8 cellular contexts compared by ENCODE assay signal in the genomic region with DNA sequence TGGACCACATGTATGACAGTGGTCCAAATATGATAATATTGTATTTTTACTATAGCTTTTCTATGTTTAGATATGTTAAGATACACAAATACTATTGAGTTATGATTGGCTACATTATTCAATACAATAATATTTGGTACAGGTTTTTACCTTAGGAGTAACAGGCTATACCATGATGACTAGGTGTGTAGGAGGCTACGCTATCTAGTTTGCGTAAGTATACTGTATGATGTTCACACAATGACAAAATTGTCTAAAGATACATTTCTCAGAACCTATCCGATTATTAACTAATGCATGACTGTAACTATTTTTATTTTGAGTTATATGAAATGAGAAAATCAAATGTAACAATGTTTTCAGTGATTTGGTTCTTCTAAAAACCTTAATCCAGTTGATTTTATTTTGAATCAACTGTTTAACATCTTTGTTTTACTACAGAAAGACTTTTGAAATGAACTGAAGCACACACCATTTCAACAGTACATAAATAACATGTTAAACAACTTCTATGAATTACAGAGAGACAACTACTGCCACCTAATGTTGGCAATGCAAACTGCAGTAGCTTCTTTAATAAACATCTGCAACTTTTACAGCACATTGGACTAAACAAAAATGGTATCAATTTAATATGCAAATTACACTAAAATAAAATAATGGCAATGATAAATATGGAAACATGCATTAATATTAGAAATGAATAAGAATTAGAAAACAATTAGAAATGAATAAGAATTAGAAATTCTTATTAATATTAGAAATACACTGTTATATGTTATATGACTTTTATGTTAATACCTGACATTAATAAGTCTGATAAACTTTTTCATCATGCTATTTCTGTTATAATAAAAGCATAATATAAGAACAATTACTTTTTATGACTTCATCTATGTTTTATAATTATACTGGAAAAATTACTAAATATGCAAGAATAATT.
DNase-seq lines count a peak whose midpoint lies in the region; ATAC-seq, FAIRE-seq and TF ChIP-seq lines count a peak whose summit lies in the region.

No MANE protein-coding gene starts in this region.

- FAIRE-seq in urothelium cell line (lab: Jason Lieb, UNC): no peak

- intact Hi-C loops in CD4-positive, alpha-beta T cell (cut with DNase I, micrococcal nuclease): loop anchor here (1.0 to 5.0 kb wide), 8 partner anchors 58 to 1086 kb away; no protein-coding TSS in a partner anchor

- H3K36me3 Mint-ChIP-seq in CD4-positive, alpha-beta T cell (ENCODE audit: low read depth): no peaks in the 10 kb centered on the region
- H3K36me3 Mint-ChIP-seq in activated naive CD8-positive, alpha-beta T cell treated with anti-CD3 and anti-CD28 coated beads, Interleukin-2, amount 50 U/mL, for 24 hours (ENCODE audit: low read depth): no peaks in the 10 kb centered on the region
- H3K36me3 Mint-ChIP-seq in immature natural killer cell: no peaks in the 10 kb centered on the region

- in situ Hi-C loops in GM13976 (cut with MboI; ENCODE audit: low sequenced_read_pairs, unreplicated experiment): no loop called here

- POLR2A ChIA-PET in CD4-positive, alpha-beta T cell (lab: Charles Lee): interaction anchor here (0.6 to 0.9 kb wide), 2 partner anchors 12 to 53 kb away, joined by 3 read pairs; no protein-coding TSS in a partner anchor

- no peaks in the 10 kb centered on the region for H3K27me3 Mint-ChIP-seq in CD4-positive, alpha-beta T cell
- H3K27me3 Mint-ChIP-seq in activated naive CD8-positive, alpha-beta T cell treated with anti-CD3 and anti-CD28 coated beads, Interleukin-2, amount 50 U/mL, for 24 hours: no peaks in the 10 kb centered on the region
- H3K27me3 Mint-ChIP-seq in immature natural killer cell (ENCODE audit: low read depth in 3 of 3): peaks cover 0 to 2% (median 0%) of the 10 kb centered on the region in 3 donors

- H3K27me3 ChIP-seq in CD4-positive, alpha-beta T cell (ENCODE audit: control insufficient read depth, insufficient read depth, low read length): no peaks in the 10 kb centered on the region

- H3K4me3 Mint-ChIP-seq in CD4-positive, alpha-beta T cell: no peak overlapping the region
- H3K4me3 Mint-ChIP-seq in activated naive CD8-positive, alpha-beta T cell treated with anti-CD3 and anti-CD28 coated beads, Interleukin-2, amount 50 U/mL, for 24 hours: no peak overlapping the region
- H3K4me3 Mint-ChIP-seq in immature natural killer cell: no peak overlapping the region

- ATAC-seq in CD4-positive, alpha-beta T cell (ENCODE audit: poor library complexity): peak; percentile 48
- peak; percentile 72 for ATAC-seq in HG03175 (IDR thresholded peaks at IDR 0.05; ENCODE audit: unreplicated experiment)
- no peak for ATAC-seq in activated naive CD8-positive, alpha-beta T cell treated with anti-CD3 and anti-CD28 coated beads, Interleukin-2, amount 50 U/mL, for 24 hours

- no peaks in the 10 kb centered on the region for H3K9me3 Mint-ChIP-seq in CD4-positive, alpha-beta T cell
- H3K9me3 Mint-ChIP-seq in activated naive CD8-positive, alpha-beta T cell treated with anti-CD3 and anti-CD28 coated beads, Interleukin-2, amount 50 U/mL, for 24 hours: no peaks in the 10 kb centered on the region
- H3K9me3 Mint-ChIP-seq in immature natural killer cell: no peaks in the 10 kb centered on the region

- H3K4me1 Mint-ChIP-seq in CD4-positive, alpha-beta T cell (ENCODE audit: low read depth): no peaks in the 10 kb centered on the region
- H3K4me1 Mint-ChIP-seq in activated naive CD8-positive, alpha-beta T cell treated with anti-CD3 and anti-CD28 coated beads, Interleukin-2, amount 50 U/mL, for 24 hours: no peaks in the 10 kb centered on the region
- no peaks in the 10 kb centered on the region for H3K4me1 Mint-ChIP-seq in immature natural killer cell

- CTCF ChIA-PET in CD4-positive, alpha-beta T cell (lab: Charles Lee): interaction anchor here (0.6 to 1.5 kb wide), 5 partner anchors 8 to 1078 kb away, joined by 3 to 5 read pairs (median 3); no protein-coding TSS in a partner anchor

- peak in 8 of 10 experiments; percentile 7 to 32 (median 23) for DNase-seq in CD4-positive, alpha-beta T cell
- DNase-seq in GM13976 (ENCODE audit: low spot score) (peak; percentile 30), NCI-H69 (lab: John Stamatoyannopoulos, UW) (peak; percentile 33), immature natural killer cell (peak; percentile 7 to 34 (median 26)), urothelium cell line (ENCODE audit: low spot score) (no peak)
- peak; percentile 46 for DNase-seq in activated naive CD8-positive, alpha-beta T cell treated with anti-CD3 and anti-CD28 coated beads, Interleukin-2, amount 50 U/mL, for 24 hours
- peak in 2 of 3 donors; percentile 16 to 18 for DNase-seq in stimulated activated CD4-positive, alpha-beta T cell treated with anti-CD3 and anti-CD28 coated beads, TNF-alpha, amount 100 ng/mL, for 48 hours (ENCODE audit: low read depth in 3 of 3)

- no peaks in the 10 kb centered on the region for H3K9me3 ChIP-seq in CD4-positive, alpha-beta T cell (ENCODE audit: control insufficient read depth, low read length)

- peak; percentile 97 for TF ChIP-seq CTCF in CD4-positive, alpha-beta T cell (IDR thresholded peaks at IDR 0.05)
- TF ChIP-seq CTCF in GM13976 (IDR thresholded peaks at IDR 0.05; ENCODE audit: borderline replicate concordance, control extremely low read depth, extremely low read depth, insufficient read depth, missing control alignments): peak; percentile 57

- H3K27ac Mint-ChIP-seq in CD4-positive, alpha-beta T cell: no peak overlapping the region
- H3K27ac Mint-ChIP-seq in activated naive CD8-positive, alpha-beta T cell treated with anti-CD3 and anti-CD28 coated beads, Interleukin-2, amount 50 U/mL, for 24 hours: no peak overlapping the region
- H3K27ac Mint-ChIP-seq in immature natural killer cell: no peak overlapping the region

- no peak overlapping the region for H3K27ac ChIP-seq in CD4-positive, alpha-beta T cell (ENCODE audit: low read depth, low read length)
